37 cellular contexts compared by ENCODE assay signal in the genomic region with DNA sequence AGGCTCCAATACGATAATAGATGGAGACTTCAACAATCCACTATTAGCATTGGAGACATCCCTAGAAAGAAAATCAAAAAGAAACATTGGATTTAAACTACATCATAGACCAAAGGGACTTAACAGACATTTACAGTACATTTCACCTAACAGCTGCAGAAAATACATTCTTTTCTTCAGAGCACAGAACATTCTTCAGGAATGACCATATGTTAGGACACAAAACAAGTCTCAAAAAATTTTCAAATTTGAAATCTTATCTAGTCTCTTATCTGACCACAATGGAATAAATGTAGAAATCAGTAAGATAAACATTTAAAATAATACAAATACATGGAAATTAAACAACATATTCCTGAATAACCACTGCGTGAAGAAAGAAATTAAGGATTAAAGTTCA.
"Had no signal": no experiment of that assay in that cellular context is flagged by ENCODE, and none has a peak within 500 bp of the region (broad histone marks: within the 10 kb centered on the region; RNA-seq: fewer than 3 reads in every experiment).

No MANE protein-coding gene starts in this region.

- ATAC-seq: activated CD8-positive, alpha-beta memory T cell treated with anti-CD3 and anti-CD28 coated beads, Interleukin-2, amount 10 ng/mL, durations not matched to agents 7 days and 5 days; activated naive CD8-positive, alpha-beta T cell treated with anti-CD3 and anti-CD28 coated beads, Interleukin-2, amount 50 U/mL, for 24 hours; body of pancreas; PC-3; T-cell; T-helper 17 cell had no signal

- H3K27ac ChIP-seq: ascending aorta, body of pancreas, Peyer's patch, SJSA1, VCaP had no signal

- H3K27me3 ChIP-seq: ascending aorta, body of pancreas, MG63, Peyer's patch, SJSA1 had no signal

- H3K36me3 ChIP-seq: ascending aorta, MG63, Peyer's patch, SJSA1 had no signal

- H3K4me3 ChIP-seq: ascending aorta, body of pancreas, MG63, Peyer's patch, SJSA1 had no signal

- DNase-seq: activated B cell treated with CpG ODN at 0.5 μM for 24 hours; activated CD4-positive, alpha-beta memory T cell treated with anti-CD3 and anti-CD28 coated beads, Interleukin-2, amount 10 ng/mL, durations not matched to agents 7 days and 5 days; activated CD4-positive, alpha-beta T cell treated with anti-CD3 and anti-CD28 coated beads for 1 hour; activated CD4-positive, alpha-beta T cell treated with anti-CD3 and anti-CD28 coated beads for 48 hours; activated CD8-positive, alpha-beta memory T cell treated with anti-CD3 and anti-CD28 coated beads for 24 hours; activated CD8-positive, alpha-beta memory T cell treated with anti-CD3 and anti-CD28 coated beads, Interleukin-2, amount 10 ng/mL, durations not matched to agents 7 days and 5 days; activated CD8-positive, alpha-beta memory T cell treated with anti-CD3 and anti-CD28 coated beads, Interleukin-2, amount 50 U/mL, for 48 hours; activated effector memory CD4-positive, alpha-beta T cell treated with Interleukin-2 at 50 U/mL for 16 hours; activated naive CD4-positive, alpha-beta T cell treated with anti-CD3 and anti-CD28 coated beads, Interleukin-2, amount 10 ng/mL, durations not matched to agents 7 days and 5 days; activated naive CD8-positive, alpha-beta T cell treated with anti-CD3 and anti-CD28 coated beads, Interleukin-2, amount 50 U/mL, for 24 hours; activated T-cell treated with anti-CD3 and anti-CD28 coated beads, Interleukin-2, amount 50 U/mL, for 48 hours; amygdala; body of pancreas; caudate nucleus; cerebellar nuclear complex; Karpas-422; KBM-7; MG63; NCI-H1048; NCI-H1105 treated with DMSO at 0.1 percent for 48 hours; NCI-H1436 treated with DMSO at 0.1 percent for 48 hours; NCI-H1694 treated with DMSO at 0.1 percent for 48 hours; NCI-H2029; NCI-H510A; NCI-H526; NCI-H748 treated with DMSO at 0.1 percent for 48 hours; NK-92 treated with Interleukin-12 subunit alpha and Interleukin-12 subunit beta, amount 100 ng/mL, for 24 hours; PC-3; Peyer's patch; RPMI8226; SHP77 treated with DMSO at 0.1 percent for 48 hours; SK-N-SH; T-cell; T-helper 17 cell had no signal
